ENCODE assay signal across 1 cellular context in genomic region chr16:81314603-81315270, GRCh38.
TF ChIP-seq lines count a peak whose summit lies in the region.

TSS of gene GAN (plus strand) at chr16:81314962. CDS start at chr16:81315114, 152 bp downstream.

TF ChIP-seq in K562, 482 proteins besides CTCF, POLR2A, EP300 and RAD21 (continued from another document and continues in another):
- TF ChIP-seq TAF9B (IDR thresholded peaks at IDR 0.05; ENCODE audit: partially characterized antibody) (peak; percentile 55), ZNF699 (CRISPR knock-in tag; IDR thresholded peaks at IDR 0.05; ENCODE audit: insufficient replicate concordance) (no peak), ETS2 (tag; IDR thresholded peaks at IDR 0.05; ENCODE audit: borderline replicate concordance, poor library complexity, severe bottlenecking) (no peak), KDM5B (IDR thresholded peaks at IDR 0.05; ENCODE audit: insufficient replicate concordance, low read depth, low read length) (peak; percentile 88), NR1H2 (CRISPR knock-in tag; IDR thresholded peaks at IDR 0.05) (0 out of 2 replicates have a peak, but pooled peaks have one; percentile 45), ARID3B (CRISPR knock-in tag; IDR thresholded peaks at IDR 0.05; ENCODE audit: borderline replicate concordance) (peak; percentile 78; the same call in 1 of the 2 replicates), SAFB2 (IDR thresholded peaks at IDR 0.05; ENCODE audit: borderline replicate concordance, low read depth, low read length, severe bottlenecking) (no peak), NFATC3 (IDR thresholded peaks at IDR 0.05) (0 out of 2 replicates have a peak, but pooled peaks have one; percentile 23), MAX (CRISPR knock-in tag; IDR thresholded peaks at IDR 0.05) (peak; percentile 47), GMEB1 (CRISPR knock-in tag; IDR thresholded peaks at IDR 0.05) (peak; percentile 91), UBTF (IDR thresholded peaks at IDR 0.05; ENCODE audit: borderline replicate concordance in 1 of 2, low read depth in 2 of 2, low read length in 2 of 2) (peak in 1 of 2 experiments; percentile 69; a peak in 1 of 4 replicates), SNIP1 (IDR thresholded peaks at IDR 0.05; ENCODE audit: low read depth) (no peak), ZNF764 (CRISPR knock-in tag; IDR thresholded peaks at IDR 0.05; ENCODE audit: low read depth) (no peak), WHSC1 (IDR thresholded peaks at IDR 0.05; ENCODE audit: low read length) (no peak), ZNF518B (CRISPR knock-in tag; IDR thresholded peaks at IDR 0.05) (no peak), EWSR1 (IDR thresholded peaks at IDR 0.05; ENCODE audit: borderline replicate concordance, low read depth, partially characterized antibody) (no peak), ZNF282 (CRISPR knock-in tag; IDR thresholded peaks at IDR 0.05) (no peak), ZBTB12 (CRISPR knock-in tag; IDR thresholded peaks at IDR 0.05) (peak; percentile 98), SIN3B (IDR thresholded peaks at IDR 0.05; ENCODE audit: low read depth) (peak; percentile 93), PPARD (CRISPR knock-in tag; IDR thresholded peaks at IDR 0.05) (no peak), XRCC4 (IDR thresholded peaks at IDR 0.05; ENCODE audit: extremely low read depth, insufficient read depth, insufficient read length) (no peak), HNRNPK (IDR thresholded peaks at IDR 0.05; ENCODE audit: low read depth, low read length, poor library complexity, severe bottlenecking) (no peak), ADNP (tag; IDR thresholded peaks at IDR 0.05) (no peak), NCOA4 (IDR thresholded peaks at IDR 0.05; ENCODE audit: partially characterized antibody) (no peak), PRDM10 (IDR thresholded peaks at IDR 0.05; ENCODE audit: partially characterized antibody) (peak; percentile 76), ARID4B (CRISPR knock-in tag; IDR thresholded peaks at IDR 0.05) (peak; percentile 57; the same call in 1 of the 2 replicates), RBM39 (optimal IDR thresholded peaks at IDR 0.05; ENCODE audit: low read depth, low read length) (no peak), NFIX (CRISPR knock-in tag; IDR thresholded peaks at IDR 0.05; ENCODE audit: low read depth) (no peak), CHCHD3 (CRISPR knock-in tag; IDR thresholded peaks at IDR 0.05) (no peak), PTBP1 (IDR thresholded peaks at IDR 0.05; ENCODE audit: low read depth, low read length) (no peak), USF2 (CRISPR knock-in tag; IDR thresholded peaks at IDR 0.05) (peak; percentile 82), ZNF511 (CRISPR knock-in tag; IDR thresholded peaks at IDR 0.05) (no peak; the same call in 1 of the 2 replicates), MCM2 (IDR thresholded peaks at IDR 0.05; ENCODE audit: low read depth) (no peak)
